ENCODE assay signal across 26 cellular contexts in the genomic region with DNA sequence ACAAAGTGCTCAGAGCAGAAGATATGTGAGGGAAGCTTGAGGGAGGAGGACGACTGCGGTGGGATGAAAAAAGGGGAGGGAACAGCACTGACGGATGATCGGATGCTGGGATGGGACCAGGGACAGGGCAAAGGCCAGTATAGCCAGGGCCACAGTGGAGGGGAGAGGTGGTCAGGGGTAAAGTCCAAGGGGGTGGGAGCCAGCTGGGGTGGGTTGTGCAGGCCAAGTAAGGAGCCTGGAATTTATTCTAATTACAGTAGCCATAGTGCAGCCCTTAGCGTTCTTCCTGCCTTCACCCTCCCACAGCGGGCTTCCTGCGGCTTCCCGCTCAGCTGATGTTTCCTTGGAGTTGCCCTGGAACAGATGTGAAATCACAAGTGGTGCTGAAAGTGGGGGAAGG. TPM values are rescaled to one million over a fixed set of nuclear protein-coding genes. Genes with fewer than 3 reads are reported as not detected.
A peak's percentile ranks its signal among the peaks of the same experiment; 100 is the strongest.
DNase-seq lines count a peak whose midpoint lies in the region; ATAC-seq, FAIRE-seq and TF ChIP-seq lines count a peak whose summit lies in the region.
"Had no signal": no experiment of that assay in that cellular context is flagged by ENCODE, and none has a peak within 500 bp of the region (broad histone marks: within the 10 kb centered on the region; RNA-seq: fewer than 3 reads in every experiment).

No MANE protein-coding gene starts in this region.

- H4K91ac ChIP-seq in H1 (replicated peaks; ENCODE audit: insufficient read length, low read length), result no peak overlapping the region

- H3K27me3 ChIP-seq in H1 (replicated peaks in 1 of 4; ENCODE audit: control insufficient read depth in 3 of 4, extremely low read depth in 1 of 4, insufficient read depth in 3 of 4, low read length in 3 of 4) (no peaks in the 10 kb centered on the region), liver (ENCODE audit: control insufficient read depth in 4 of 4, insufficient read depth in 4 of 4, low read length in 3 of 4) (no peaks in the 10 kb centered on the region), stomach (peaks cover 0 to 24% (median 0%) of the 10 kb centered on the region in 3 donors)
- H3K27me3 ChIP-seq: cardiac muscle cell, uterus had no signal

- CTCF ChIA-PET in H1 (lab: Charles Lee; ENCODE audit: partially characterized antibody), result interaction anchor here (0.6 to 2.4 kb wide), 11 partner anchors 10 to 129 kb away, joined by 3 to 20 read pairs (median 4); no protein-coding TSS in a partner anchor

- H3K4me3 ChIP-seq in H1 (ENCODE audit: extremely low read depth in 1 of 4, insufficient read depth in 2 of 4, low read depth in 3 of 4, low read length in 4 of 4), result no peak overlapping the region
- H3K4me3 ChIP-seq in liver (ENCODE audit: low read depth in 1 of 3, low read length in 3 of 3), result no peak overlapping the region
- no peak overlapping the region for H3K4me3 ChIP-seq in stomach
- H3K4me3 ChIP-seq: cardiac muscle cell, lung, SK-N-MC, thoracic aorta, uterus had no signal

- DNase-seq in HCEC 1CT (peak; percentile 10), H1 (ENCODE audit: low read depth in 1 of 2, low spot score in 2 of 2) (no peak), stomach (no peak), dermis blood vessel endothelial cell (no peak), NCI-H82 treated with DMSO at 0.1 percent for 48 hours (lab: John Stamatoyannopoulos, UW; ENCODE audit: unreplicated experiment) (no peak)
- DNase-seq: activated CD4-positive, alpha-beta memory T cell treated with anti-CD3 and anti-CD28 coated beads, Interleukin-2, amount 10 ng/mL, durations not matched to agents 7 days and 5 days; activated CD4-positive, CD25-positive, alpha-beta regulatory T cell treated with anti-CD3 and anti-CD28 coated beads, Interleukin-2, amount 50 U/mL, for 72 hours; activated CD8-positive, alpha-beta memory T cell treated with anti-CD3 and anti-CD28 coated beads, Interleukin-2, amount 50 U/mL, for 48 hours; CD4-positive, alpha-beta memory T cell; cortex of kidney; Karpas-422; NCI-H1436 treated with DMSO at 0.1 percent for 48 hours; NCI-H446 treated with DMSO at 0.1 percent for 48 hours; posterior cingulate gyrus; stimulated activated naive CD4-positive, alpha-beta T cell treated with Interleukin-2 at 50 U/mL for 16 hours; uterus had no signal

- no peak for TF ChIP-seq POLR2A in H1 (IDR thresholded peaks at IDR 0.05; ENCODE audit: control extremely low read depth in 1 of 2, low read depth in 2 of 2, low read length in 2 of 2)
- no peak for TF ChIP-seq POLR2A in stomach (IDR thresholded peaks at IDR 0.05)

- TF ChIP-seq RAD21 in H1 (IDR thresholded peaks at IDR 0.05 in 1 of 2, conservative IDR thresholded peaks at IDR 0.05 in 1 of 2; ENCODE audit: low read depth in 2 of 2, low read length in 2 of 2) (no peak), liver (IDR thresholded peaks at IDR 0.05) (peak in 1 of 2 donors; percentile 25)

- H3K4me1 ChIP-seq in H1 (replicated peaks in 1 of 4; ENCODE audit: control insufficient read depth in 3 of 4, insufficient read depth in 4 of 4, low read length in 3 of 4) (peaks cover 0 to 8% (median under 1%) of the 10 kb centered on the region in 4 experiments; a peak in 1 of 7 replicates), liver (ENCODE audit: control insufficient read depth in 4 of 4, insufficient read depth in 4 of 4, low read length in 3 of 4) (peaks cover 46 to 69% (median 64%) of the 10 kb centered on the region in 4 donors), stomach (peaks cover 0 to 33% (median 12%) of the 10 kb centered on the region in 4 donors)
- H3K4me1 ChIP-seq: uterus had no signal

- H2BK12ac ChIP-seq in H1 (ENCODE audit: low read depth, low read length), result no peak overlapping the region

- no peak overlapping the region for H3K4me2 ChIP-seq in H1 (ENCODE audit: insufficient read depth in 1 of 2, low read depth in 2 of 2, low read length in 2 of 2)

- no peak overlapping the region for H2AFZ ChIP-seq in H1 (ENCODE audit: low read length)

- no peaks in the 10 kb centered on the region for H3K79me2 ChIP-seq in H1 (ENCODE audit: control insufficient read depth in 1 of 2, insufficient read depth in 2 of 2, low read length in 2 of 2)

- no peak overlapping the region for H3K56ac ChIP-seq in H1 (replicated peaks; ENCODE audit: insufficient read length, low read depth, low read length)

- ATAC-seq in GM18517 (IDR thresholded peaks at IDR 0.05; ENCODE audit: unreplicated experiment), result no peak
- ATAC-seq: activated naive CD4-positive, alpha-beta T cell treated with anti-CD3 and anti-CD28 coated beads, Interleukin-2, amount 50 U/mL, for 72 hours; sciatic nerve had no signal

- FAIRE-seq in H1 (lab: Jason Lieb, UNC), result no peak
- FAIRE-seq: keratinocyte had no signal

- H3K27ac ChIP-seq in H1 (ENCODE audit: low read depth, low read length), result no peak overlapping the region
- H3K27ac ChIP-seq in liver (ENCODE audit: low read depth in 1 of 2, low read length in 2 of 2), result peak overlapping the region; percentile 37 to 89
- peak overlapping the region in 3 of 5 donors; percentile 33 to 67 (median 45) for H3K27ac ChIP-seq in stomach
- H3K27ac ChIP-seq: cardiac muscle cell, SK-N-MC, thoracic aorta, uterus had no signal

- H2BK20ac ChIP-seq in H1 (ENCODE audit: low read length), result no peak overlapping the region

- 0 out of 2 replicates have a peak overlapping the region, but pooled peaks have one; percentile 77 for H2BK15ac ChIP-seq in H1 (ENCODE audit: low read length)

- no peak overlapping the region for H2AK5ac ChIP-seq in H1 (ENCODE audit: low read depth, low read length)

- no peak overlapping the region for H3K4ac ChIP-seq in H1 (replicated peaks; ENCODE audit: insufficient read length, low read depth, low read length)

- no peaks in the 10 kb centered on the region for H3K36me3 ChIP-seq in H1 (ENCODE audit: control insufficient read depth in 2 of 4, insufficient read depth in 4 of 4, low read length in 3 of 4)
- no peaks in the 10 kb centered on the region for H3K36me3 ChIP-seq in liver (ENCODE audit: control insufficient read depth in 4 of 4, insufficient read depth in 3 of 4, low read depth in 1 of 4, low read length in 3 of 4)
- no peaks in the 10 kb centered on the region for H3K36me3 ChIP-seq in stomach
- H3K36me3 ChIP-seq: cardiac muscle cell, thoracic aorta, uterus had no signal

- H4K20me1 ChIP-seq in H1 (replicated peaks in 1 of 2; ENCODE audit: control insufficient read depth in 1 of 2, insufficient read depth in 2 of 2, low read length in 2 of 2), result no peaks in the 10 kb centered on the region

- TF ChIP-seq EP300 in H1 (IDR thresholded peaks at IDR 0.05; ENCODE audit: borderline replicate concordance in 1 of 2, low read depth in 2 of 2, low read length in 2 of 2), result no peak
- no peak for TF ChIP-seq EP300 in stomach (IDR thresholded peaks at IDR 0.05)

- intact Hi-C loops in stomach (cut with DNase I; ENCODE audit: low total_unique reads), result loop anchor here (5.0 kb wide), 1 partner anchor 124 kb away; no protein-coding TSS in a partner anchor

- H3K9me3 ChIP-seq in H1 (ENCODE audit: insufficient read depth in 2 of 2, low read depth in 1 of 2, low read length in 1 of 2) (no peaks in the 10 kb centered on the region), liver (ENCODE audit: control insufficient read depth in 4 of 4, low read length in 3 of 4) (no peaks in the 10 kb centered on the region), stomach (no peaks in the 10 kb centered on the region)
- H3K9me3 ChIP-seq: thoracic aorta, uterus had no signal

- POLR2A ChIA-PET in H1 (lab: Charles Lee; ENCODE audit: partially characterized antibody), result interaction anchor here (0.7 to 1.5 kb wide), 4 partner anchors 19 to 255 kb away, joined by 3 to 6 read pairs (median 3); partner anchors contain the start of genes RHOA and TCTA

- no peaks in the 10 kb centered on the region for H3K79me1 ChIP-seq in H1 (ENCODE audit: low read depth, low read length)

- no peak overlapping the region for H3K23ac ChIP-seq in H1 (ENCODE audit: insufficient read length)

- H4K5ac ChIP-seq in H1 (ENCODE audit: insufficient read length, low read depth, low read length), result no peak overlapping the region

- H2BK5ac ChIP-seq in H1 (ENCODE audit: low read depth, low read length), result no peak overlapping the region

- no peak overlapping the region for H2BK120ac ChIP-seq in H1 (replicated peaks; ENCODE audit: low read depth, low read length)

- H4K8ac ChIP-seq in H1 (ENCODE audit: extremely low read depth, insufficient read depth, low read length), result no peak overlapping the region

- no peak overlapping the region for H3K18ac ChIP-seq in H1 (ENCODE audit: extremely low read depth, low read length)

- no peak overlapping the region for H3K14ac ChIP-seq in H1 (ENCODE audit: insufficient read length)

- WGBS in H1 (ENCODE audit: extremely low coverage in 1 of 2, insufficient coverage in 1 of 2, insufficient read length in 1 of 2, insufficient replicate concordance in 2 of 2, low coverage in 1 of 2, low lambda C conversion rate in 2 of 2, missing lambda C conversion rate in 1 of 2), 2 experiments, result 79% methylated on average over 8 of the region's 8 CpGs; no CpG with 5 or more reads in 1 of the 2 experiments
- 18% methylated on average over 8 of the region's 8 CpGs for WGBS in liver
- WGBS in stomach, 5 donors, result 26 to 62% (median 44%) methylated on average over 8 of the region's 8 CpGs

- TF ChIP-seq CTCF in H1 (IDR thresholded peaks at IDR 0.05; ENCODE audit: control extremely low read depth in 1 of 3, insufficient read depth in 1 of 3, low read depth in 1 of 3, low read length in 3 of 3), result no peak
- TF ChIP-seq CTCF in liver (IDR thresholded peaks at IDR 0.05; ENCODE audit: low read depth, low read length, missing input control), result no peak
- TF ChIP-seq CTCF in stomach (IDR thresholded peaks at IDR 0.05), result no peak

- no peak overlapping the region for H3K9ac ChIP-seq in H1 (replicated peaks in 1 of 4; ENCODE audit: extremely low read depth in 1 of 4, low read depth in 3 of 4, low read length in 3 of 4)
- no peak overlapping the region for H3K9ac ChIP-seq in liver (ENCODE audit: low read depth in 1 of 2, low read length in 2 of 2)

- H3K23me2 ChIP-seq in H1 (ENCODE audit: low read depth, low read length), result no peaks in the 10 kb centered on the region

RNA-seq across cellular contexts. Expression of gene APEH, which starts 7.6 kb away (rescaled TPM):
- 222 and 236 TPM in 2 replicates for total RNA-seq in H1 (2021; fragmentation: NEBNext Ultra II Directional; extraction: Animal tissue kit (Norgen Biotek cat#: 25700))
- polyA plus RNA-seq in H1 (2011; rRNA removed), result 260 and 275 TPM in 2 replicates
- 237 TPM for polyA plus RNA-seq in H1 (2011; cell fraction: cytosol; rRNA removed)
- 509 TPM for polyA plus RNA-seq in H1 (2011; cell fraction: nucleus; rRNA removed)
- 188 to 293 TPM (median 261 TPM) in 4 replicates for polyA plus RNA-seq in H1 (2012, experiment 1 of 2)
- polyA plus RNA-seq in H1 (2012, experiment 2 of 2), result 246 TPM
- 99.8 TPM for polyA plus RNA-seq in H1 (2013, experiment 1 of 2)
- polyA plus RNA-seq in H1 (2013, experiment 2 of 2), result 92.7 TPM
- 303 and 366 TPM in 2 replicates for polyA minus RNA-seq in H1 (2011; rRNA and poly(A)+ RNA removed)
- 156 TPM for polyA minus RNA-seq in H1 (2011; cell fraction: cytosol; rRNA and poly(A)+ RNA removed)
- polyA minus RNA-seq in H1 (2011; cell fraction: nucleus; rRNA and poly(A)+ RNA removed), result 198 TPM
- 10 to 100 TPM; 91.3 to 94.1 TPM for total RNA-seq in liver
- polyA plus RNA-seq in liver, result 10 to 100 TPM; 65.1 to 83.8 TPM
- total RNA-seq in stomach, result 100 to 1,000 TPM in 1 of 5 donors, 10 to 100 TPM in 4; 23.9 to 104 (median 49.4) TPM
- 10 to 100 TPM; 40.3 to 69.7 (median 46.0) TPM for polyA plus RNA-seq in stomach
- total RNA-seq in dermis blood vessel endothelial cell, result 128 and 178 TPM in 2 replicates

RNA-seq across cellular contexts. Expression of gene MST1, which starts 22.7 kb away (rescaled TPM):
- total RNA-seq in H1 (2021; fragmentation: NEBNext Ultra II Directional; extraction: Animal tissue kit (Norgen Biotek cat#: 25700)), result 6.2 and 8.5 TPM in 2 replicates
- 9.5 and 14.2 TPM in 2 replicates for polyA plus RNA-seq in H1 (2011; rRNA removed)
- polyA plus RNA-seq in H1 (2011; cell fraction: cytosol; rRNA removed), result 13.9 TPM
- 85.9 TPM for polyA plus RNA-seq in H1 (2011; cell fraction: nucleus; rRNA removed)
- 9.0 to 11.8 TPM (median 9.3 TPM) in 4 replicates for polyA plus RNA-seq in H1 (2012, experiment 1 of 2)
- 4.6 TPM for polyA plus RNA-seq in H1 (2012, experiment 2 of 2)
- polyA plus RNA-seq in H1 (2013, experiment 1 of 2), result 8.6 TPM
- 7.0 TPM for polyA plus RNA-seq in H1 (2013, experiment 2 of 2)
- 6.0 and 7.3 TPM in 2 replicates for polyA minus RNA-seq in H1 (2011; rRNA and poly(A)+ RNA removed)
- 13.4 TPM for polyA minus RNA-seq in H1 (2011; cell fraction: cytosol; rRNA and poly(A)+ RNA removed)
- polyA minus RNA-seq in H1 (2011; cell fraction: nucleus; rRNA and poly(A)+ RNA removed), result 23.3 TPM
- total RNA-seq in liver, result 100 to 1,000 TPM; 262 to 551 TPM
- polyA plus RNA-seq in liver, result 100 to 1,000 TPM; 509 to 634 TPM
- total RNA-seq in stomach, result 100 to 1,000 TPM in 2 of 5 donors, 10 to 100 TPM in 2, 1 to 10 TPM in 1; 6.7 to 172 (median 14.9) TPM
- 10 to 100 TPM; 18.9 to 36.9 (median 20.5) TPM for polyA plus RNA-seq in stomach
- 2.3 and 3.7 TPM in 2 replicates for total RNA-seq in dermis blood vessel endothelial cell

RNA-seq across cellular contexts. Expression of gene RNF123, which starts 22.8 kb away (rescaled TPM):
- total RNA-seq in H1 (2021; fragmentation: NEBNext Ultra II Directional; extraction: Animal tissue kit (Norgen Biotek cat#: 25700)), result 30.5 and 34.2 TPM in 2 replicates
- polyA plus RNA-seq in H1 (2011; rRNA removed), result 57.7 and 71.5 TPM in 2 replicates
- polyA plus RNA-seq in H1 (2011; cell fraction: cytosol; rRNA removed), result 42.3 TPM
- 154 TPM for polyA plus RNA-seq in H1 (2011; cell fraction: nucleus; rRNA removed)
- 14.4 to 33.7 TPM (median 28.7 TPM) in 4 replicates for polyA plus RNA-seq in H1 (2012, experiment 1 of 2)
- polyA plus RNA-seq in H1 (2012, experiment 2 of 2), result 25.2 TPM
- polyA plus RNA-seq in H1 (2013, experiment 1 of 2), result 25.4 TPM
- 26.8 TPM for polyA plus RNA-seq in H1 (2013, experiment 2 of 2)
- polyA minus RNA-seq in H1 (2011; rRNA and poly(A)+ RNA removed), result 49.8 TPM in 2 replicates
- 26.6 TPM for polyA minus RNA-seq in H1 (2011; cell fraction: cytosol; rRNA and poly(A)+ RNA removed)
- 51.9 TPM for polyA minus RNA-seq in H1 (2011; cell fraction: nucleus; rRNA and poly(A)+ RNA removed)
- total RNA-seq in liver, result 100 to 1,000 TPM in 1 of 2 donors, 10 to 100 TPM in 1; 44.0 to 104 TPM
- polyA plus RNA-seq in liver, result 10 to 100 TPM; 34.3 to 36.4 TPM
- total RNA-seq in stomach, result 10 to 100 TPM; 19.6 to 75.4 (median 33.3) TPM
- 10 to 100 TPM; 18.1 to 22.8 (median 22.0) TPM for polyA plus RNA-seq in stomach
- 30.5 and 35.6 TPM in 2 replicates for total RNA-seq in dermis blood vessel endothelial cell

RNA-seq across cellular contexts. Expression of gene AMIGO3, which starts 52.9 kb away (rescaled TPM):
- total RNA-seq in H1 (2021; fragmentation: NEBNext Ultra II Directional; extraction: Animal tissue kit (Norgen Biotek cat#: 25700)), result 1.6 and 2.9 TPM in 2 replicates
- polyA plus RNA-seq in H1 (2011; rRNA removed) (8.8 and 13.1 TPM in 2 replicates), liver (1 to 10 TPM in 1 of 2 donors, under 1 TPM in 1; 0.11 to 1.1 TPM), stomach (under 1 TPM; 0.19 to 0.83 (median 0.76) TPM)
- 5.9 TPM for polyA plus RNA-seq in H1 (2011; cell fraction: cytosol; rRNA removed)
- polyA plus RNA-seq in H1 (2011; cell fraction: nucleus; rRNA removed), result 7.3 TPM
- 3.7 to 6.4 TPM (median 6.0 TPM) in 4 replicates for polyA plus RNA-seq in H1 (2012, experiment 1 of 2)
- polyA plus RNA-seq in H1 (2012, experiment 2 of 2), result 5.3 TPM
- 7.9 TPM for polyA plus RNA-seq in H1 (2013, experiment 1 of 2)
- polyA plus RNA-seq in H1 (2013, experiment 2 of 2), result 7.7 TPM
- polyA minus RNA-seq in H1 (2011; rRNA and poly(A)+ RNA removed), result 3.1 and 3.4 TPM in 2 replicates
- polyA minus RNA-seq in H1 (2011; cell fraction: cytosol; rRNA and poly(A)+ RNA removed), result 8.0 TPM
- polyA minus RNA-seq in H1 (2011; cell fraction: nucleus; rRNA and poly(A)+ RNA removed), result 14.2 TPM
- total RNA-seq in liver (not detected), stomach (1 to 10 TPM in 1 of 5 donors, not detected in 4; 1.3 TPM), dermis blood vessel endothelial cell (1.0 TPM in 1 of 2 replicates, not detected in the other)
- total RNA-seq: activated naive CD4-positive, alpha-beta T cell treated with anti-CD3 and anti-CD28 coated beads, Interleukin-2, amount 50 U/mL, for 72 hours; activated T-helper 2 cell treated with anti-CD3 and anti-CD28 coated beads, Interferon-gamma antibody, Interleukin-2, Interleukin-4, amounts not matched to agents 10 μg/mL and 5 μg/mL and 100 μg/mL, durations not matched to agents 14 hours and 24 hours and 36 hours; CD4-positive, alpha-beta memory T cell; sciatic nerve; uterus had no signal
- polyA plus RNA-seq: CD4-positive, alpha-beta memory T cell had no signal

RNA-seq across cellular contexts. Expression of gene GMPPB, which starts 57.2 kb away (rescaled TPM):
- 23.9 and 24.0 TPM in 2 replicates for total RNA-seq in H1 (2021; fragmentation: NEBNext Ultra II Directional; extraction: Animal tissue kit (Norgen Biotek cat#: 25700))
- polyA plus RNA-seq in H1 (2011; rRNA removed), result 20.9 and 26.6 TPM in 2 replicates
- polyA plus RNA-seq in H1 (2011; cell fraction: cytosol; rRNA removed), result 22.7 TPM
- 27.5 TPM for polyA plus RNA-seq in H1 (2011; cell fraction: nucleus; rRNA removed)
- polyA plus RNA-seq in H1 (2012, experiment 1 of 2), result 11.9 to 25.8 TPM (median 24.2 TPM) in 4 replicates
- polyA plus RNA-seq in H1 (2012, experiment 2 of 2), result 21.9 TPM
- polyA plus RNA-seq in H1 (2013, experiment 1 of 2), result 8.3 TPM
- 9.1 TPM for polyA plus RNA-seq in H1 (2013, experiment 2 of 2)
- polyA minus RNA-seq in H1 (2011; rRNA and poly(A)+ RNA removed), result 24.6 and 27.9 TPM in 2 replicates
- polyA minus RNA-seq in H1 (2011; cell fraction: cytosol; rRNA and poly(A)+ RNA removed), result 15.9 TPM
- 27.7 TPM for polyA minus RNA-seq in H1 (2011; cell fraction: nucleus; rRNA and poly(A)+ RNA removed)
- 10 to 100 TPM; 12.6 to 57.7 TPM for total RNA-seq in liver
- polyA plus RNA-seq in liver, result 10 to 100 TPM; 13.4 to 57.8 TPM
- 10 to 100 TPM; 26.3 to 81.7 (median 39.3) TPM for total RNA-seq in stomach
- polyA plus RNA-seq in stomach, result 10 to 100 TPM; 14.4 to 33.6 (median 27.3) TPM
- 39.0 and 50.9 TPM in 2 replicates for total RNA-seq in dermis blood vessel endothelial cell
